In genomic region chr17:57911021-57911420, GRCh38 we compare ENCODE assay signal across 24 cellular contexts. TPM values are rescaled to one million over a fixed set of nuclear protein-coding genes. Genes with fewer than 3 reads are reported as not detected.
DNase-seq lines count a peak whose midpoint lies in the region; ATAC-seq, FAIRE-seq and TF ChIP-seq lines count a peak whose summit lies in the region.
"Had no signal": no experiment of that assay in that cellular context is flagged by ENCODE, and none has a peak within 500 bp of the region (broad histone marks: within the 10 kb centered on the region; RNA-seq: fewer than 3 reads in every experiment).

No MANE protein-coding gene starts in this region.

- no peak for TF ChIP-seq POLR2A in GM12878 (IDR thresholded peaks at IDR 0.05; ENCODE audit: low read depth, low read length)

- SMC1A ChIA-PET in GM12878 (lab: Charles Lee; ENCODE audit: uncharacterized antibody, unreplicated experiment), result interaction anchor here (0.7 kb wide), 1 partner anchor 90 kb away, joined by 3 read pairs; no protein-coding TSS in a partner anchor

- CTCF ChIA-PET in GM12878 (lab: Yijun Ruan, JAX), result no interaction called here

- intact Hi-C loops in GM12878 (cut with micrococcal nuclease; ENCODE audit: unreplicated experiment), result no loop called here

- H3K4me1 ChIP-seq in GM12878 (ENCODE audit: control insufficient read depth, insufficient read depth, low read length) (no peaks in the 10 kb centered on the region), stomach smooth muscle (ENCODE audit: control insufficient read depth, insufficient read depth, low read length) (peaks cover 62% of the 10 kb centered on the region)

- H4K20me1 ChIP-seq in GM12878 (ENCODE audit: control insufficient read depth, insufficient read depth), result no peaks in the 10 kb centered on the region

- no peaks in the 10 kb centered on the region for H3K36me3 ChIP-seq in GM12878 (ENCODE audit: control insufficient read depth in 2 of 2, insufficient read depth in 2 of 2, low read length in 1 of 2)
- no peaks in the 10 kb centered on the region for H3K36me3 ChIP-seq in stomach smooth muscle (ENCODE audit: control insufficient read depth in 2 of 2, insufficient read depth in 2 of 2, low read length in 2 of 2)
- H3K36me3 ChIP-seq: WERI-Rb-1 had no signal

- TF ChIP-seq CTCF in GM12878 (IDR thresholded peaks at IDR 0.05 in 2 of 3, conservative IDR thresholded peaks at IDR 0.05 in 1 of 3; ENCODE audit: control insufficient read depth in 2 of 3, extremely low read depth in 1 of 3, insufficient read depth in 1 of 3, low read depth in 3 of 3, low read length in 3 of 3), result no peak

- no peak overlapping the region for H3K9ac ChIP-seq in GM12878 (ENCODE audit: control insufficient read depth, insufficient read depth, low read length)
- no peak overlapping the region for H3K9ac ChIP-seq in stomach smooth muscle (ENCODE audit: low read length in 2 of 2)

- H3K27ac ChIP-seq in GM12878 (ENCODE audit: control insufficient read depth, insufficient read depth) (no peak overlapping the region), layer of hippocampus (ENCODE audit: low read depth, low read length) (peak overlapping the region; percentile 89), stomach smooth muscle (ENCODE audit: low read length) (peak overlapping the region; percentile 78)
- H3K27ac ChIP-seq: hepatocyte had no signal

- WGBS in GM12878 (ENCODE audit: insufficient coverage, insufficient replicate concordance, low lambda C conversion rate, missing lambda C conversion rate), result 76% methylated on average over 5 of the region's 5 CpGs

- BruUV-seq in GM12878 (replicated peaks; lab: Mats Ljungman, UMichigan), result no TSS peak

- RAD21 ChIA-PET in GM12878 (lab: Charles Lee; ENCODE audit: unreplicated experiment), result no interaction called here

- no peak overlapping the region for H2AFZ ChIP-seq in GM12878 (ENCODE audit: control insufficient read depth, low read depth, low read length)
- H2AFZ ChIP-seq: hepatocyte had no signal

- POLR2A ChIA-PET in GM12878 (lab: Charles Lee), result interaction anchor here (0.6 kb wide), 1 partner anchor 24 kb away, joined by 3 read pairs; no protein-coding TSS in a partner anchor

- H3K27me3 ChIP-seq in GM12878 (replicated peaks in 1 of 2; ENCODE audit: control insufficient read depth in 2 of 2, insufficient read depth in 2 of 2, low read length in 1 of 2), result no peaks in the 10 kb centered on the region
- no peaks in the 10 kb centered on the region for H3K27me3 ChIP-seq in layer of hippocampus (ENCODE audit: control insufficient read depth, insufficient read depth, low read length)
- H3K27me3 ChIP-seq in stomach smooth muscle (ENCODE audit: control insufficient read depth in 1 of 2, insufficient read depth in 2 of 2, low read length in 2 of 2), result no peaks in the 10 kb centered on the region
- H3K27me3 ChIP-seq: hepatocyte had no signal

- peak; percentile 70 for FAIRE-seq in GM12878 (lab: Jason Lieb, UNC)
- FAIRE-seq: HTR-8/SVneo had no signal

- ATAC-seq in GM12878 (no peak), HG03439 (IDR thresholded peaks at IDR 0.05; ENCODE audit: unreplicated experiment) (no peak), left lobe of liver (no peak)
- ATAC-seq: natural killer cell, sciatic nerve had no signal

- TF ChIP-seq EP300 in GM12878 (IDR thresholded peaks at IDR 0.05; ENCODE audit: borderline replicate concordance in 1 of 2, control insufficient read depth in 1 of 2, low read depth in 2 of 2, low read length in 2 of 2), result no peak

- no peaks in the 10 kb centered on the region; the same call in 2 of the 3 replicates for H3K9me3 ChIP-seq in GM12878 (replicated peaks; ENCODE audit: control insufficient read depth, insufficient read depth, low read length)
- no peaks in the 10 kb centered on the region for H3K9me3 ChIP-seq in stomach smooth muscle (ENCODE audit: control insufficient read depth in 2 of 2, low read length in 2 of 2)

- DNase-seq in NCI-H345 (lab: John Stamatoyannopoulos, UW), result peak; percentile 23
- DNase-seq in NCI-H345 treated with DMSO at 0.1 percent for 48 hours (lab: John Stamatoyannopoulos, UW; ENCODE audit: unreplicated experiment), result no peak
- DNase-seq in GM12878 (ENCODE audit: low read depth, low spot score), result no peak
- DNase-seq in NCI-H82 treated with DMSO at 0.1 percent for 48 hours (lab: John Stamatoyannopoulos, UW; ENCODE audit: unreplicated experiment), result no peak
- DNase-seq in left lobe of liver (ENCODE audit: low spot score), result no peak
- DNase-seq: 8988T; activated CD4-positive, alpha-beta T cell treated with anti-CD3 and anti-CD28 coated beads, Interleukin-2, amount 50 U/mL, for 1 hour; activated naive CD4-positive, alpha-beta T cell treated with anti-CD3 and anti-CD28 coated beads, Interleukin-2, amount 50 U/mL, for 16 hours; anterior cingulate cortex; CD4-positive, alpha-beta memory T cell; DMS153; KBM-7; MM.1S; natural killer cell; NCI-H1436 treated with DMSO at 0.1 percent for 48 hours; NCI-H2171 treated with DMSO at 0.1 percent for 48 hours; WERI-Rb-1 had no signal

- H3K4me3 ChIP-seq in GM12878 (no peak overlapping the region), stomach smooth muscle (ENCODE audit: low read length in 2 of 2) (no peak overlapping the region)
- H3K4me3 ChIP-seq: hepatocyte had no signal

- no peak overlapping the region for H3K4me2 ChIP-seq in GM12878 (ENCODE audit: control insufficient read depth, insufficient read depth)
- H3K4me2 ChIP-seq: hepatocyte had no signal

- TF ChIP-seq RAD21 in GM12878 (IDR thresholded peaks at IDR 0.05; ENCODE audit: insufficient read depth, low read depth, low read length), result no peak

- in situ Hi-C loops in GM12878 (cut with MboI), result no loop called here

- no peaks in the 10 kb centered on the region for H3K79me2 ChIP-seq in GM12878 (ENCODE audit: control insufficient read depth, insufficient read depth, low read length)

TF ChIP-seq in GM12878, 131 proteins besides CTCF, POLR2A, EP300 and RAD21:
- TF ChIP-seq SUPT20H (IDR thresholded peaks at IDR 0.05; ENCODE audit: borderline replicate concordance, control insufficient read depth, low read depth, low read length) (no peak), ZBTB11 (CRISPR knock-in tag; IDR thresholded peaks at IDR 0.05) (no peak), TBL1XR1 (IDR thresholded peaks at IDR 0.05; ENCODE audit: low read depth, low read length) (no peak), SPI1 (IDR thresholded peaks at IDR 0.05; ENCODE audit: borderline replicate concordance, insufficient read depth, low read depth, low read length) (no peak), CBX3 (IDR thresholded peaks at IDR 0.05; ENCODE audit: borderline replicate concordance, low read depth) (no peak), ETV6 (conservative IDR thresholded peaks at IDR 0.05 in 1 of 2, IDR thresholded peaks at IDR 0.05 in 1 of 2; ENCODE audit: borderline replicate concordance in 1 of 2, low read depth in 1 of 2) (no peak)

RNA-seq across cellular contexts. Expression of gene CUEDC1, which starts 44.2 kb away (rescaled TPM):
- total RNA-seq in GM12878 (2013; cell fraction: nucleolus; rRNA removed), result 2.4 and 2.9 TPM in 2 replicates
- total RNA-seq in GM12878 (2014; rRNA removed) (2.7 and 2.9 TPM in 2 replicates), GM12878 (2014; rRNA removed; fragmentation: Illumina TruSeq; extraction: Trizol) (4.1 and 6.3 TPM in 2 replicates), GM12878 (2021) (6.6 and 7.4 TPM in 2 replicates), left lobe of liver (8.1 TPM)
- 0.16 TPM for polyA plus RNA-seq in GM12878 (2011; ENCODE audit: low read depth)
- polyA plus RNA-seq in GM12878 (2011; rRNA removed) (0.49 and 0.50 TPM in 2 replicates), GM12878 (2014; fragmentation: Illumina TruSeq; extraction: Trizol) (2.4 and 5.6 TPM in 2 replicates), GM12878 (2014; fragmentation: Nextera tagmentation; extraction: Ambion mirVana) (under 1 TPM; 0.24 to 0.80 TPM), GM12878 (2014; rRNA removed) (5.7 and 7.0 TPM in 2 replicates), GM12878 (2016; fragmentation: Nextera tagmentation; extraction: Ambion mirVana) (under 1 TPM; 0.55 to 0.71 TPM)
- polyA plus RNA-seq in GM12878 (2011; cell fraction: cytosol; rRNA removed), result 0.97 and 1.2 TPM in 2 replicates
- polyA plus RNA-seq in GM12878 (2011; cell fraction: nucleus; rRNA removed), result 3.0 and 4.4 TPM in 2 replicates
- 0.45 and 0.54 TPM in 2 replicates for polyA plus RNA-seq in GM12878 (2012)
- polyA minus RNA-seq in GM12878 (2011; rRNA and poly(A)+ RNA removed), result 0.22 and 0.72 TPM in 2 replicates
- polyA minus RNA-seq in GM12878 (2011; cell fraction: cytosol; rRNA and poly(A)+ RNA removed), result 0.94 TPM in 1 of 2 replicates, not detected in the other
- 0.97 and 1.1 TPM in 2 replicates for polyA minus RNA-seq in GM12878 (2011; cell fraction: nucleus; rRNA and poly(A)+ RNA removed)
- total RNA-seq: activated T-helper 1 cell treated with anti-CD3 and anti-CD28 coated beads, Interleukin-12 subunit alpha, Interleukin-12 subunit beta, Interleukin-2, Interleukin-4 antibody, amounts not matched to agents 30 ng/mL and 10 ng/mL and 1 ng/mL, durations not matched to agents 14 hours and 24 hours and 36 hours had no signal
- polyA plus RNA-seq: CD4-positive, alpha-beta memory T cell had no signal
